Comparison of ENCODE assay signal across 8 cellular contexts in genomic region chr6:73695619-73696421, GRCh38. TPM values are rescaled to one million over a fixed set of nuclear protein-coding genes. Genes with fewer than 3 reads are reported as not detected.
DNase-seq lines count a peak whose midpoint lies in the region; ATAC-seq and TF ChIP-seq lines count a peak whose summit lies in the region.

Gene CD109, plus strand, starts transcription at chr6:73696203. Its CDS starts 13 bp downstream, at chr6:73696216.

- H3K9me3 ChIP-seq in AG04450 (ENCODE audit: control insufficient read depth, insufficient read depth, low read length) (no peaks in the 10 kb centered on the region; the same call in 1 of the 2 replicates), neuron (ENCODE audit: low read length) (no peaks in the 10 kb centered on the region)

- H3K4me3 ChIP-seq in AG04450 (ENCODE audit: low read depth, low read length) (peak within 1 kb of the TSS; percentile 66), neuron (ENCODE audit: low read length) (peak within 1 kb of the TSS; percentile 35)

- no peaks in the 10 kb centered on the region for H3K27me3 ChIP-seq in AG04450 (ENCODE audit: control insufficient read depth, insufficient read depth, low read length)
- H3K27me3 ChIP-seq in neuron (ENCODE audit: insufficient read depth, low read length), result peaks cover 28% of the 10 kb centered on the region

- peak within 1 kb of the TSS; percentile 21 for H2AFZ ChIP-seq in neuron (ENCODE audit: low read depth, low read length)

- DNase-seq in AG04450 (ENCODE audit: low read depth, low spot score), result peak; percentile 32
- DNase-seq in OCI-M1 (lab: John Stamatoyannopoulos, UW), result peak; percentile 18
- DNase-seq in activated T-helper 1 cell treated with anti-CD3 and anti-CD28 coated beads, Interleukin-2, amount 50 U/mL, for 16 hours (ENCODE audit: low read depth in 1 of 2, low spot score in 1 of 2), result peak; percentile 6 to 35
- DNase-seq in fibroblast of the conjunctiva (ENCODE audit: low read depth), result peak; percentile 62

- TF ChIP-seq CTCF in AG04450 (IDR thresholded peaks at IDR 0.05; ENCODE audit: low read depth, low read length) (no peak), subcutaneous adipose tissue (IDR thresholded peaks at IDR 0.05; ENCODE audit: low read depth) (no peak)

- POLR2A ChIA-PET in AG04450 (lab: Yijun Ruan, JAX), result no interaction called here

- ATAC-seq in GM18907 (IDR thresholded peaks at IDR 0.05; ENCODE audit: unreplicated experiment) (peak; percentile 78), HG03175 (IDR thresholded peaks at IDR 0.05; ENCODE audit: unreplicated experiment) (peak; percentile 71)

- peak within 1 kb of the TSS; percentile 94 for H3K27ac ChIP-seq in AG04450 (ENCODE audit: low read depth, low read length)

- no peaks in the 10 kb centered on the region for H3K4me1 ChIP-seq in neuron (ENCODE audit: insufficient read depth, low read length)

- H3K36me3 ChIP-seq in neuron (ENCODE audit: insufficient read depth, low read length), result no peaks in the 10 kb centered on the region

- CTCF ChIA-PET in AG04450 (lab: Charles Lee), result interaction anchor here (1.3 to 1.5 kb wide), 2 partner anchors 20 to 37 kb away, joined by 4 to 5 read pairs; no protein-coding TSS in a partner anchor

RNA-seq across cellular contexts. Expression of gene CD109, which starts in this region (rescaled TPM):
- polyA plus RNA-seq in AG04450 (2011; rRNA removed), result 31.2 and 46.1 TPM in 2 replicates
- polyA minus RNA-seq in AG04450 (2011; rRNA and poly(A)+ RNA removed), result 22.3 and 36.9 TPM in 2 replicates
- 10 to 100 TPM; 16.0 to 59.8 (median 22.5) TPM for total RNA-seq in subcutaneous adipose tissue

Comparison
In these comparisons a context has a peak if more than half of its experiments do, and no peak if none do; other contexts are left out.
1. Peak in every context shown above with its lines: DNase-seq, ATAC-seq, H3K4me3 ChIP-seq and H3K27ac ChIP-seq.